ENCODE assay signal across 10 cellular contexts in genomic region chr13:112849500-112849899, GRCh38.
A peak's percentile ranks its signal among the peaks of the same experiment; 100 is the strongest.
DNase-seq lines count a peak whose midpoint lies in the region; ATAC-seq and TF ChIP-seq lines count a peak whose summit lies in the region.
"Had no signal": no experiment of that assay in that cellular context is flagged by ENCODE, and none has a peak within 500 bp of the region (broad histone marks: within the 10 kb centered on the region; RNA-seq: fewer than 3 reads in every experiment).

No MANE protein-coding gene starts in this region.

- H3K9me3 ChIP-seq in HEK293 (ENCODE audit: control insufficient read depth, insufficient read depth, low read depth, low read length): no peaks in the 10 kb centered on the region
- H3K9me3 ChIP-seq: suprapubic skin had no signal

- peaks cover 4 to 28% of the 10 kb centered on the region in 2 experiments; a peak in 2 of 3 replicates for H3K36me3 ChIP-seq in HEK293 (ENCODE audit: control insufficient read depth in 2 of 2, insufficient read depth in 1 of 2, low read length in 2 of 2)

- H3K4me1 ChIP-seq in HEK293 (ENCODE audit: control insufficient read depth, insufficient read depth, low read length): peaks cover 5% of the 10 kb centered on the region; the same call in 1 of the 2 replicates
- no peaks in the 10 kb centered on the region for H3K4me1 ChIP-seq in foreskin keratinocyte
- H3K4me1 ChIP-seq: suprapubic skin had no signal

- H3K27me3 ChIP-seq in foreskin keratinocyte: no peaks in the 10 kb centered on the region
- H3K27me3 ChIP-seq: suprapubic skin had no signal

- H3K27ac ChIP-seq in HEK293 (ENCODE audit: extremely low read depth, low read depth, low read length) (no peak overlapping the region), foreskin keratinocyte (no peak overlapping the region)
- H3K27ac ChIP-seq: suprapubic skin had no signal

- ATAC-seq in foreskin keratinocyte: no peak
- ATAC-seq in HG03196 (IDR thresholded peaks at IDR 0.05; ENCODE audit: unreplicated experiment): no peak
- no peak for ATAC-seq in GM19395 (IDR thresholded peaks at IDR 0.05; ENCODE audit: unreplicated experiment)

- CTCF ChIA-PET in HEK293 (lab: Yijun Ruan, JAX): no interaction called here

- in situ Hi-C loops in astrocyte of the cerebellum (cut with HindIII; ENCODE audit: low sequenced_read_pairs): no loop called here

- DNase-seq in NCI-H2107 (lab: John Stamatoyannopoulos, UW): peak; percentile 93
- DNase-seq in astrocyte of the cerebellum (ENCODE audit: low read depth): peak; percentile 22
- peak; percentile 11 for DNase-seq in retinal pigment epithelial cell (ENCODE audit: low read depth)
- DNase-seq in foreskin keratinocyte: no peak
- DNase-seq in activated effector memory CD4-positive, alpha-beta T cell treated with Interleukin-2 at 50 U/mL for 16 hours: no peak
- DNase-seq: stimulated activated CD4-positive, alpha-beta T cell treated with anti-CD3 and anti-CD28 coated beads, Interleukin-1b, Interleukin-23, amount 100 ng/mL, for 48 hours had no signal

- H3K4me3 ChIP-seq in HEK293 (ENCODE audit: low read depth, low read length): no peak overlapping the region
- no peak overlapping the region for H3K4me3 ChIP-seq in astrocyte of the cerebellum (ENCODE audit: low read depth, low read length)
- no peak overlapping the region for H3K4me3 ChIP-seq in retinal pigment epithelial cell (ENCODE audit: low read length)
- H3K4me3 ChIP-seq: suprapubic skin had no signal

- POLR2A ChIA-PET in HEK293 (lab: Yijun Ruan, JAX): no interaction called here

- TF ChIP-seq CTCF in HEK293 (tag by site-specific recombination; IDR thresholded peaks at IDR 0.05) (no peak), astrocyte of the cerebellum (IDR thresholded peaks at IDR 0.05; ENCODE audit: low read depth, low read length, missing control alignments) (no peak), retinal pigment epithelial cell (conservative IDR thresholded peaks at IDR 0.05; ENCODE audit: low read depth, low read length) (no peak), foreskin keratinocyte (conservative IDR thresholded peaks at IDR 0.05) (no peak)

TF ChIP-seq in HEK293, 187 proteins besides CTCF, POLR2A, EP300 and RAD21 (continues in another document):
- peak; percentile 31; the same call in 1 of the 2 replicates for TF ChIP-seq PATZ1 (tag by site-specific recombination; IDR thresholded peaks at IDR 0.05)
- peak; percentile 70 for TF ChIP-seq ZNF629 (tag by site-specific recombination; IDR thresholded peaks at IDR 0.05)
- peak; percentile 78 for TF ChIP-seq ZBTB8A (tag by site-specific recombination; IDR thresholded peaks at IDR 0.05)
- peak; percentile 81; the same call in 1 of the 2 replicates for TF ChIP-seq ZNF558 (tag by site-specific recombination; IDR thresholded peaks at IDR 0.05)
- peak; percentile 16; the same call in 1 of the 2 replicates for TF ChIP-seq ZNF394 (tag by site-specific recombination; IDR thresholded peaks at IDR 0.05; ENCODE audit: borderline replicate concordance)
- peak; percentile 42; the same call in 1 of the 2 replicates for TF ChIP-seq ZNF398 (tag by site-specific recombination; IDR thresholded peaks at IDR 0.05)
- TF ChIP-seq ZNF555 (tag by site-specific recombination; conservative IDR thresholded peaks at IDR 0.05): no peak
- peak; percentile 62 for TF ChIP-seq ZNF510 (tag by site-specific recombination; IDR thresholded peaks at IDR 0.05; ENCODE audit: insufficient replicate concordance)
- TF ChIP-seq ZNF624 (tag by site-specific recombination; IDR thresholded peaks at IDR 0.05): peak; percentile 95
- TF ChIP-seq ZNF501 (tag by site-specific recombination; IDR thresholded peaks at IDR 0.05): peak; percentile 44; the same call in 1 of the 2 replicates
- TF ChIP-seq ZNF174 (tag by site-specific recombination; IDR thresholded peaks at IDR 0.05): no peak
- peak; percentile 81 for TF ChIP-seq OSR2 (tag by site-specific recombination; IDR thresholded peaks at IDR 0.05)
- no peak for TF ChIP-seq MYNN (tag by site-specific recombination; IDR thresholded peaks at IDR 0.05; ENCODE audit: borderline replicate concordance)
- TF ChIP-seq ZNF76 (tag by site-specific recombination; IDR thresholded peaks at IDR 0.05; ENCODE audit: borderline replicate concordance, low read depth): no peak
- TF ChIP-seq ZNF366 (tag by site-specific recombination; conservative IDR thresholded peaks at IDR 0.05): peak; percentile 64
- TF ChIP-seq ZBTB49 (tag by site-specific recombination; IDR thresholded peaks at IDR 0.05; ENCODE audit: low read depth): no peak
- peak; percentile 95 for TF ChIP-seq ZNF776 (tag by site-specific recombination; IDR thresholded peaks at IDR 0.05; ENCODE audit: borderline replicate concordance)
- TF ChIP-seq ZSCAN30 (tag by site-specific recombination; IDR thresholded peaks at IDR 0.05): peak; percentile 56; the same call in 1 of the 2 replicates
- TF ChIP-seq ZNF664 (tag by site-specific recombination; IDR thresholded peaks at IDR 0.05): peak; percentile 78; the same call in 1 of the 2 replicates
- peak; percentile 73 for TF ChIP-seq ZBTB17 (tag by site-specific recombination; IDR thresholded peaks at IDR 0.05)
- TF ChIP-seq ZNF544 (tag by site-specific recombination; IDR thresholded peaks at IDR 0.05): peak; percentile 98
- peak; percentile 60; the same call in 1 of the 2 replicates for TF ChIP-seq ZNF549 (tag by site-specific recombination; IDR thresholded peaks at IDR 0.05)

Comparison
In these comparisons a context has a peak if more than half of its experiments do, and no peak if none do; other contexts are left out.
1. DNase-seq: peak in NCI-H2107 (single experiment), astrocyte of the cerebellum (single experiment) and retinal pigment epithelial cell (single experiment); none in foreskin keratinocyte (0 of 2) and activated effector memory CD4-positive, alpha-beta T cell treated with Interleukin-2 at 50 U/mL for 16 hours (single experiment).